ENCODE assay signal across 9 cellular contexts in genomic region chrX:46713672-46714487, GRCh38. TPM values are rescaled to one million over a fixed set of nuclear protein-coding genes. Genes with fewer than 3 reads are reported as not detected.
DNase-seq lines count a peak whose midpoint lies in the region; ATAC-seq and TF ChIP-seq lines count a peak whose summit lies in the region.
"Had no signal": no experiment of that assay in that cellular context is flagged by ENCODE, and none has a peak within 500 bp of the region (broad histone marks: within the 10 kb centered on the region; RNA-seq: fewer than 3 reads in every experiment).

No MANE protein-coding gene starts in this region.

- H3K36me3 ChIP-seq in colonic mucosa = no peaks in the 10 kb centered on the region

- H3K27me3 ChIP-seq in colonic mucosa = no peaks in the 10 kb centered on the region

- no peaks in the 10 kb centered on the region for H3K4me1 ChIP-seq in colonic mucosa

- no peak for TF ChIP-seq CTCF in colonic mucosa (IDR thresholded peaks at IDR 0.05)

- H3K9ac ChIP-seq in colonic mucosa (ENCODE audit: low read depth in 2 of 2, low read length in 2 of 2) = no peak overlapping the region

- intact Hi-C loops in colonic mucosa (cut with DNase I) = no loop called here

- no peak overlapping the region for H3K27ac ChIP-seq in colonic mucosa

- H3K4me3 ChIP-seq in colonic mucosa = no peak overlapping the region

- ATAC-seq in GM18508 (IDR thresholded peaks at IDR 0.05; ENCODE audit: insufficient read depth, unreplicated experiment) = peak; percentile 48
- ATAC-seq in GM21447 (IDR thresholded peaks at IDR 0.05; ENCODE audit: unreplicated experiment) = peak; percentile 55
- peak; percentile 57 for ATAC-seq in HG03342 (IDR thresholded peaks at IDR 0.05; ENCODE audit: unreplicated experiment)

- H3K9me3 ChIP-seq in colonic mucosa = no peaks in the 10 kb centered on the region

- DNase-seq in fibroblast of gingiva (ENCODE audit: low read depth) (peak; percentile 16), colonic mucosa (no peak), NCI-H1930 (lab: John Stamatoyannopoulos, UW) (no peak), A172 (ENCODE audit: low spot score) (no peak)
- DNase-seq: activated CD4-positive, alpha-beta T cell treated with anti-CD3 and anti-CD28 coated beads, Interleukin-2, amount 50 U/mL, for 1 hour; midbrain had no signal

RNA-seq across cellular contexts. Expression of gene SLC9A7, which starts 45.0 kb away (rescaled TPM):
- total RNA-seq in colonic mucosa = 1 to 10 TPM; 1.4 to 2.2 TPM
- 9.7 and 11.3 TPM in 2 replicates for total RNA-seq in A172 (2014; rRNA removed; shearing (Covaris generic))
